In genomic region chr20:34547844-34548613, GRCh38 we compare ENCODE assay signal across 19 cellular contexts. TPM values are rescaled to one million over a fixed set of nuclear protein-coding genes. Genes with fewer than 3 reads are reported as not detected.
DNase-seq lines count a peak whose midpoint lies in the region; ATAC-seq, FAIRE-seq and TF ChIP-seq lines count a peak whose summit lies in the region.
"Had no signal": no experiment of that assay in that cellular context is flagged by ENCODE, and none has a peak within 500 bp of the region (broad histone marks: within the 10 kb centered on the region; RNA-seq: fewer than 3 reads in every experiment).

No MANE protein-coding gene starts in this region.

- H3K4ac ChIP-seq in H1 (replicated peaks; ENCODE audit: insufficient read length, low read depth, low read length) (no peak overlapping the region), mesenchymal stem cell (ENCODE audit: low read depth in 1 of 2, low read length in 2 of 2) (no peak overlapping the region)

- H3K36me3 Mint-ChIP-seq in neural progenitor cell, result peaks cover 1% of the 10 kb centered on the region

- WGBS in right cardiac atrium, result 92% methylated on average over 22 of the region's 22 CpGs
- 90% methylated on average over 22 of the region's 22 CpGs; no CpG with 5 or more reads in 1 of the 2 experiments for WGBS in H1 (ENCODE audit: extremely low coverage in 1 of 2, insufficient coverage in 1 of 2, insufficient read length in 1 of 2, insufficient replicate concordance in 2 of 2, low coverage in 1 of 2, low lambda C conversion rate in 2 of 2, missing lambda C conversion rate in 1 of 2), 2 experiments
- 93% methylated on average over 22 of the region's 22 CpGs for WGBS in mesenchymal stem cell

- peaks cover 5% of the 10 kb centered on the region; the same call in 1 of the 2 replicates for H3K23me2 ChIP-seq in H1 (ENCODE audit: low read depth, low read length)

- H4K91ac ChIP-seq in H1 (replicated peaks; ENCODE audit: insufficient read length, low read length) (no peak overlapping the region), mesenchymal stem cell (ENCODE audit: low read length) (no peak overlapping the region)

- H3K27ac Mint-ChIP-seq in neural progenitor cell, result peak overlapping the region; percentile 81
- H3K27ac Mint-ChIP-seq: CD4-positive, alpha-beta T cell; GM23338 had no signal

- H2BK15ac ChIP-seq in H1 (ENCODE audit: low read length), result no peak overlapping the region
- no peak overlapping the region for H2BK15ac ChIP-seq in mesenchymal stem cell (ENCODE audit: low read depth, poor library complexity, severe bottlenecking)

- H3K9ac ChIP-seq in H1 (replicated peaks in 1 of 4; ENCODE audit: extremely low read depth in 1 of 4, low read depth in 3 of 4, low read length in 3 of 4), result no peak overlapping the region
- no peak overlapping the region for H3K9ac ChIP-seq in neural progenitor cell
- H3K9ac ChIP-seq in mesenchymal stem cell (ENCODE audit: low read length), result no peak overlapping the region
- H3K9ac ChIP-seq: KMS-11 had no signal

- H3K18ac ChIP-seq in H1 (ENCODE audit: extremely low read depth, low read length) (no peak overlapping the region), mesenchymal stem cell (ENCODE audit: low read depth in 1 of 2, low read length in 2 of 2) (no peak overlapping the region)

- H2BK12ac ChIP-seq in H1 (ENCODE audit: low read depth, low read length) (no peak overlapping the region), mesenchymal stem cell (ENCODE audit: low read length in 2 of 2) (no peak overlapping the region)

- H2AK5ac ChIP-seq in H1 (ENCODE audit: low read depth, low read length), result no peak overlapping the region
- no peak overlapping the region for H2AK5ac ChIP-seq in mesenchymal stem cell (ENCODE audit: low read length, severe bottlenecking)

- no peak for TF ChIP-seq RAD21 in H1 (IDR thresholded peaks at IDR 0.05 in 1 of 2, conservative IDR thresholded peaks at IDR 0.05 in 1 of 2; ENCODE audit: low read depth in 2 of 2, low read length in 2 of 2)

- H3K4me2 ChIP-seq in H1 (ENCODE audit: insufficient read depth in 1 of 2, low read depth in 2 of 2, low read length in 2 of 2) (no peak overlapping the region), neural progenitor cell (no peak overlapping the region), mesenchymal stem cell (ENCODE audit: low read length, poor library complexity, severe bottlenecking) (no peak overlapping the region)
- H3K4me2 ChIP-seq: GM23338, KMS-11 had no signal

- TF ChIP-seq EP300 in H1 (IDR thresholded peaks at IDR 0.05; ENCODE audit: borderline replicate concordance in 1 of 2, low read depth in 2 of 2, low read length in 2 of 2), result no peak

- TF ChIP-seq CTCF in H1 (IDR thresholded peaks at IDR 0.05; ENCODE audit: control extremely low read depth in 1 of 3, insufficient read depth in 1 of 3, low read depth in 1 of 3, low read length in 3 of 3), result no peak
- TF ChIP-seq CTCF in neural progenitor cell (IDR thresholded peaks at IDR 0.05), result no peak
- no peak for TF ChIP-seq CTCF in GM13976 (IDR thresholded peaks at IDR 0.05; ENCODE audit: borderline replicate concordance, control extremely low read depth, extremely low read depth, insufficient read depth, missing control alignments)
- no peak for TF ChIP-seq CTCF in coronary artery (IDR thresholded peaks at IDR 0.05)

- H2BK120ac ChIP-seq in H1 (replicated peaks; ENCODE audit: low read depth, low read length) (no peak overlapping the region), mesenchymal stem cell (ENCODE audit: low read depth, low read length) (no peak overlapping the region)

- H2AFZ ChIP-seq in H1 (ENCODE audit: low read length), result no peak overlapping the region
- no peak overlapping the region for H2AFZ ChIP-seq in neural progenitor cell (replicated peaks)
- no peak overlapping the region for H2AFZ ChIP-seq in mesenchymal stem cell (ENCODE audit: low read depth, low read length)
- H2AFZ ChIP-seq: GM23338 had no signal

- H3K4me1 Mint-ChIP-seq in neural progenitor cell, result peaks cover 30% of the 10 kb centered on the region

- in situ Hi-C loops in GM13976 (cut with MboI; ENCODE audit: low sequenced_read_pairs, unreplicated experiment), result no loop called here

- POLR2A ChIA-PET in H1 (lab: Charles Lee; ENCODE audit: partially characterized antibody), result interaction anchor here (0.6 to 1.6 kb wide), 3 partner anchors 10 to 1539 kb away, joined by 3 to 5 read pairs (median 4); no protein-coding TSS in a partner anchor

- TF ChIP-seq POLR2A in H1 (IDR thresholded peaks at IDR 0.05; ENCODE audit: control extremely low read depth in 1 of 2, low read depth in 2 of 2, low read length in 2 of 2), result no peak

- H3K79me2 ChIP-seq in H1 (ENCODE audit: control insufficient read depth in 1 of 2, insufficient read depth in 2 of 2, low read length in 2 of 2) (no peaks in the 10 kb centered on the region), neural progenitor cell (ENCODE audit: low read depth) (no peaks in the 10 kb centered on the region)

- DNase-seq in Right ventricle myocardium superior (peak; percentile 16), right cardiac atrium (no peak), H1 (ENCODE audit: low read depth in 1 of 2, low spot score in 2 of 2) (no peak), neural progenitor cell (ENCODE audit: low spot score) (no peak), GM13976 (ENCODE audit: low spot score) (no peak), mesenchymal stem cell (no peak), coronary artery (ENCODE audit: low spot score) (no peak), NCI-H526 (lab: John Stamatoyannopoulos, UW) (no peak)
- DNase-seq: CD4-positive, alpha-beta T cell; NCI-H1417 treated with DMSO at 0.1 percent for 48 hours; NCI-H2029; NCI-H82; SIG-M5 had no signal

- H3K23ac ChIP-seq in H1 (ENCODE audit: insufficient read length) (no peak overlapping the region), mesenchymal stem cell (ENCODE audit: low read length in 2 of 2) (no peak overlapping the region)

- intact Hi-C loops in Right ventricle myocardium superior (cut with DNase I) (no loop called here), right cardiac atrium (cut with DNase I) (no loop called here)

- peaks cover 6% of the 10 kb centered on the region for H3K27me3 Mint-ChIP-seq in neural progenitor cell (ENCODE audit: insufficient read depth, low read depth)
- H3K27me3 Mint-ChIP-seq: CD4-positive, alpha-beta T cell had no signal

- H2BK5ac ChIP-seq in H1 (ENCODE audit: low read depth, low read length) (no peak overlapping the region), mesenchymal stem cell (ENCODE audit: low read depth, low read length, poor library complexity, severe bottlenecking) (no peak overlapping the region)

- H3K9me3 ChIP-seq in right cardiac atrium (ENCODE audit: control insufficient read depth, low read length) (no peaks in the 10 kb centered on the region), H1 (ENCODE audit: insufficient read depth in 2 of 2, low read depth in 1 of 2, low read length in 1 of 2) (no peaks in the 10 kb centered on the region), neural progenitor cell (ENCODE audit: low read depth) (no peaks in the 10 kb centered on the region), mesenchymal stem cell (ENCODE audit: control insufficient read depth, low read length) (no peaks in the 10 kb centered on the region)

- no peak overlapping the region for H3K27ac ChIP-seq in right cardiac atrium (ENCODE audit: low read length)
- H3K27ac ChIP-seq in H1 (ENCODE audit: low read depth, low read length), result no peak overlapping the region
- H3K27ac ChIP-seq in neural progenitor cell, result no peak overlapping the region
- H3K27ac ChIP-seq in mesenchymal stem cell (ENCODE audit: low read length, poor library complexity, severe bottlenecking), result no peak overlapping the region
- no peak overlapping the region for H3K27ac ChIP-seq in coronary artery
- H3K27ac ChIP-seq: KMS-11 had no signal

- H3K27me3 ChIP-seq in right cardiac atrium (ENCODE audit: control insufficient read depth, insufficient read depth), result no peaks in the 10 kb centered on the region
- no peaks in the 10 kb centered on the region for H3K27me3 ChIP-seq in H1 (replicated peaks in 1 of 4; ENCODE audit: control insufficient read depth in 3 of 4, extremely low read depth in 1 of 4, insufficient read depth in 3 of 4, low read length in 3 of 4)
- peaks cover 7% of the 10 kb centered on the region for H3K27me3 ChIP-seq in neural progenitor cell
- no peaks in the 10 kb centered on the region for H3K27me3 ChIP-seq in mesenchymal stem cell (ENCODE audit: control insufficient read depth in 1 of 2, insufficient read depth in 1 of 2, low read length in 2 of 2)

- H2BK20ac ChIP-seq in H1 (ENCODE audit: low read length), result no peak overlapping the region

- H4K20me1 ChIP-seq in H1 (replicated peaks in 1 of 2; ENCODE audit: control insufficient read depth in 1 of 2, insufficient read depth in 2 of 2, low read length in 2 of 2) (no peaks in the 10 kb centered on the region), neural progenitor cell (ENCODE audit: low read depth) (no peaks in the 10 kb centered on the region)

- H3K9me3 Mint-ChIP-seq in neural progenitor cell, result no peaks in the 10 kb centered on the region
- H3K9me3 Mint-ChIP-seq: CD4-positive, alpha-beta T cell had no signal

- H3K14ac ChIP-seq in H1 (ENCODE audit: insufficient read length) (no peak overlapping the region), mesenchymal stem cell (ENCODE audit: low read length in 2 of 2) (peak overlapping the region in 1 of 2 experiments; percentile 27)

- no peak overlapping the region for H4K5ac ChIP-seq in H1 (ENCODE audit: insufficient read length, low read depth, low read length)

- no peak overlapping the region for H3K4me3 ChIP-seq in right cardiac atrium (ENCODE audit: low read length)
- H3K4me3 ChIP-seq in H1 (ENCODE audit: extremely low read depth in 1 of 4, insufficient read depth in 2 of 4, low read depth in 3 of 4, low read length in 4 of 4), result no peak overlapping the region
- H3K4me3 ChIP-seq in neural progenitor cell, result no peak overlapping the region
- no peak overlapping the region for H3K4me3 ChIP-seq in mesenchymal stem cell (ENCODE audit: insufficient read depth in 1 of 2, low read depth in 1 of 2, low read length in 2 of 2)
- H3K4me3 ChIP-seq in coronary artery, result no peak overlapping the region
- H3K4me3 ChIP-seq: GM23338 had no signal

- CTCF ChIA-PET in H1 (lab: Charles Lee; ENCODE audit: partially characterized antibody), result interaction anchor here (0.6 to 4.3 kb wide), 8 partner anchors 9 to 595 kb away, joined by 3 to 24 read pairs (median 4); no protein-coding TSS in a partner anchor

- H3K36me3 ChIP-seq in H1 (ENCODE audit: control insufficient read depth in 2 of 4, insufficient read depth in 4 of 4, low read length in 3 of 4), result no peaks in the 10 kb centered on the region
- H3K36me3 ChIP-seq in neural progenitor cell, result no peaks in the 10 kb centered on the region
- H3K36me3 ChIP-seq in mesenchymal stem cell (ENCODE audit: control insufficient read depth in 1 of 2, insufficient read depth in 2 of 2, low read depth in 1 of 2, low read length in 2 of 2), result peaks cover 3 to 5% of the 10 kb centered on the region in 2 experiments

- no peaks in the 10 kb centered on the region for H3K4me1 ChIP-seq in right cardiac atrium (ENCODE audit: control insufficient read depth, insufficient read depth, low read length)
- H3K4me1 ChIP-seq in H1 (replicated peaks in 1 of 4; ENCODE audit: control insufficient read depth in 3 of 4, insufficient read depth in 4 of 4, low read length in 3 of 4), result peaks cover 0 to 17% (median 2%) of the 10 kb centered on the region in 4 experiments; a peak in 5 of 7 replicates
- H3K4me1 ChIP-seq in neural progenitor cell, result peaks cover 4% of the 10 kb centered on the region
- peaks cover 7% of the 10 kb centered on the region for H3K4me1 ChIP-seq in mesenchymal stem cell (ENCODE audit: control insufficient read depth, insufficient read depth, low read depth, low read length)

- H3K79me1 ChIP-seq in H1 (ENCODE audit: low read depth, low read length) (no peaks in the 10 kb centered on the region), mesenchymal stem cell (replicated peaks; ENCODE audit: low read length, poor library complexity, severe bottlenecking) (no peaks in the 10 kb centered on the region)

- no peak for ATAC-seq in Right ventricle myocardium superior (ENCODE audit: poor library complexity)
- no peak for ATAC-seq in right cardiac atrium
- ATAC-seq: GM23338, SK-N-SH treated with all-trans-retinoic acid at 6 μM for 48 hours had no signal

- no peak overlapping the region for H3K4me3 Mint-ChIP-seq in neural progenitor cell
- H3K4me3 Mint-ChIP-seq: CD4-positive, alpha-beta T cell; GM23338 had no signal

- H4K8ac ChIP-seq in H1 (ENCODE audit: extremely low read depth, insufficient read depth, low read length), result peak overlapping the region; percentile 86
- H4K8ac ChIP-seq in mesenchymal stem cell (ENCODE audit: low read length), result no peak overlapping the region

- H3F3A ChIP-seq in neural progenitor cell (ENCODE audit: low read depth), result peaks cover 10% of the 10 kb centered on the region

- FAIRE-seq in H1 (lab: Jason Lieb, UNC), result no peak
- FAIRE-seq: A204.1, GM12891, GM18507 had no signal

- no peak overlapping the region for H3K56ac ChIP-seq in H1 (replicated peaks; ENCODE audit: insufficient read length, low read depth, low read length)

RNA-seq across cellular contexts. Expression of gene MAP1LC3A, which starts 10.5 kb away (rescaled TPM):
- total RNA-seq in Right ventricle myocardium superior (107 TPM), right cardiac atrium (10 to 100 TPM; 61.8 to 85.7 (median 79.8) TPM), neural progenitor cell (ENCODE audit: low replicate concordance) (5.5 and 8.5 TPM in 2 replicates)
- polyA plus RNA-seq in right cardiac atrium (116 TPM), H1 (2011; rRNA removed) (6.1 and 9.5 TPM in 2 replicates)
- total RNA-seq in H1 (2021; fragmentation: NEBNext Ultra II Directional; extraction: Animal tissue kit (Norgen Biotek cat#: 25700)), result 5.0 and 6.3 TPM in 2 replicates
- 3.5 TPM for polyA plus RNA-seq in H1 (2011; cell fraction: cytosol; rRNA removed)
- polyA plus RNA-seq in H1 (2011; cell fraction: nucleus; rRNA removed), result 15.4 TPM
- polyA plus RNA-seq in H1 (2012, experiment 1 of 2), result 3.8 to 10.9 TPM (median 10.8 TPM) in 4 replicates
- 9.2 TPM for polyA plus RNA-seq in H1 (2012, experiment 2 of 2)
- polyA plus RNA-seq in H1 (2013, experiment 1 of 2), result 5.6 TPM
- polyA plus RNA-seq in H1 (2013, experiment 2 of 2), result 5.4 TPM
- 0.61 and 0.69 TPM in 2 replicates for polyA minus RNA-seq in H1 (2011; rRNA and poly(A)+ RNA removed)
- 4.7 TPM for polyA minus RNA-seq in H1 (2011; cell fraction: cytosol; rRNA and poly(A)+ RNA removed)
- polyA minus RNA-seq in H1 (2011; cell fraction: nucleus; rRNA and poly(A)+ RNA removed), result 3.9 TPM
- polyA plus RNA-seq in mesenchymal stem cell (2013, experiment 1 of 2), result 34.0 TPM
- 33.2 TPM for polyA plus RNA-seq in mesenchymal stem cell (2013, experiment 2 of 2)

RNA-seq across cellular contexts. Expression of gene DYNLRB1, which starts 31.8 kb away (rescaled TPM):
- total RNA-seq in Right ventricle myocardium superior, result 148 TPM
- 100 to 1,000 TPM; 134 to 163 (median 151) TPM for total RNA-seq in right cardiac atrium
- 289 TPM for polyA plus RNA-seq in right cardiac atrium
- 107 and 109 TPM in 2 replicates for total RNA-seq in H1 (2021; fragmentation: NEBNext Ultra II Directional; extraction: Animal tissue kit (Norgen Biotek cat#: 25700))
- 206 and 214 TPM in 2 replicates for polyA plus RNA-seq in H1 (2011; rRNA removed)
- 156 TPM for polyA plus RNA-seq in H1 (2011; cell fraction: cytosol; rRNA removed)
- 142 TPM for polyA plus RNA-seq in H1 (2011; cell fraction: nucleus; rRNA removed)
- polyA plus RNA-seq in H1 (2012, experiment 1 of 2), result 208 to 280 TPM (median 256 TPM) in 4 replicates
- 422 TPM for polyA plus RNA-seq in H1 (2012, experiment 2 of 2)
- polyA plus RNA-seq in H1 (2013, experiment 1 of 2), result 190 TPM
- 197 TPM for polyA plus RNA-seq in H1 (2013, experiment 2 of 2)
- polyA minus RNA-seq in H1 (2011; rRNA and poly(A)+ RNA removed), result 114 and 160 TPM in 2 replicates
- polyA minus RNA-seq in H1 (2011; cell fraction: cytosol; rRNA and poly(A)+ RNA removed), result 51.7 TPM
- polyA minus RNA-seq in H1 (2011; cell fraction: nucleus; rRNA and poly(A)+ RNA removed), result 56.9 TPM
- 73.1 and 106 TPM in 2 replicates for total RNA-seq in neural progenitor cell (ENCODE audit: low replicate concordance)
- polyA plus RNA-seq in mesenchymal stem cell (2013, experiment 1 of 2), result 344 TPM
- 339 TPM for polyA plus RNA-seq in mesenchymal stem cell (2013, experiment 2 of 2)
